Comparison of ENCODE assay signal across 8 cellular contexts in genomic region chr10:78972160-78972946, GRCh38.
DNase-seq lines count a peak whose midpoint lies in the region; ATAC-seq and TF ChIP-seq lines count a peak whose summit lies in the region.

No MANE protein-coding gene starts in this region.

- BruUV-seq in mammary epithelial cell (replicated peaks; lab: Mats Ljungman, UMichigan): no TSS peak

- H3K4me2 ChIP-seq in mammary epithelial cell (ENCODE audit: insufficient read depth, low read depth, low read length) (peak overlapping the region; percentile 92), smooth muscle cell (peak overlapping the region; percentile 92)

- DNase-seq in AG08396 (ENCODE audit: low spot score) (peak; percentile 89), mammary epithelial cell (peak; percentile 32), islet precursor cell (peak; percentile 95), smooth muscle cell (lab: John Stamatoyannopoulos, UW; ENCODE audit: unreplicated experiment) (peak; percentile 51), UCSD-AML1 (lab: John Stamatoyannopoulos, UW; ENCODE audit: unreplicated experiment) (no peak), GF-D8 (lab: John Stamatoyannopoulos, UW) (no peak)

- H3K9ac ChIP-seq in HUES64 (ENCODE audit: low read depth, low read length) (peak overlapping the region; percentile 48; the same call in 1 of the 2 replicates), mammary epithelial cell (ENCODE audit: insufficient read depth, low read length) (no peak overlapping the region), smooth muscle cell (ENCODE audit: low read depth) (peak overlapping the region; percentile 97)

- H3K27ac ChIP-seq in HUES64 (ENCODE audit: low read depth, low read length) (peak overlapping the region; percentile 84), mammary epithelial cell (ENCODE audit: insufficient read depth, low read depth, low read length) (peak overlapping the region; percentile 79), smooth muscle cell (ENCODE audit: low read depth) (peak overlapping the region; percentile 100)

- H3K9me3 ChIP-seq in HUES64 (ENCODE audit: insufficient read depth, low read depth, low read length): no peaks in the 10 kb centered on the region
- H3K9me3 ChIP-seq in mammary epithelial cell (replicated peaks; ENCODE audit: insufficient read depth, low read length): no peaks in the 10 kb centered on the region
- no peaks in the 10 kb centered on the region for H3K9me3 ChIP-seq in smooth muscle cell (replicated peaks; ENCODE audit: low read depth)

- H4K20me1 ChIP-seq in mammary epithelial cell (ENCODE audit: insufficient read depth, low read length): no peaks in the 10 kb centered on the region
- H4K20me1 ChIP-seq in smooth muscle cell (ENCODE audit: low read depth): no peaks in the 10 kb centered on the region

- H3K79me2 ChIP-seq in mammary epithelial cell (ENCODE audit: insufficient read depth, low read length): no peaks in the 10 kb centered on the region
- H3K79me2 ChIP-seq in smooth muscle cell (ENCODE audit: low read depth): no peaks in the 10 kb centered on the region

- H3K36me3 ChIP-seq in HUES64 (ENCODE audit: insufficient read depth, low read length) (no peaks in the 10 kb centered on the region), mammary epithelial cell (ENCODE audit: insufficient read depth, low read length) (no peaks in the 10 kb centered on the region), smooth muscle cell (ENCODE audit: low read depth) (no peaks in the 10 kb centered on the region)

- intact Hi-C loops in mammary epithelial cell (cut with micrococcal nuclease): loop anchor here (5.0 kb wide), 2 partner anchors 225 to 925 kb away; no protein-coding TSS in a partner anchor

- dilution Hi-C loops in mammary epithelial cell (cut with HindIII; ENCODE audit: low sequenced_read_pairs): no loop called here

- peak overlapping the region; percentile 85 for H2AFZ ChIP-seq in mammary epithelial cell (ENCODE audit: low read depth, low read length)
- H2AFZ ChIP-seq in smooth muscle cell (ENCODE audit: low read depth): no peak overlapping the region

- H3K27me3 ChIP-seq in HUES64 (ENCODE audit: insufficient read depth, low read length) (no peaks in the 10 kb centered on the region), mammary epithelial cell (ENCODE audit: insufficient read depth, low read length) (no peaks in the 10 kb centered on the region), smooth muscle cell (ENCODE audit: low read depth) (no peaks in the 10 kb centered on the region)

- 0 out of 2 replicates have a peak overlapping the region, but pooled peaks have one; percentile 50 for H3K4me3 ChIP-seq in HUES64 (ENCODE audit: low read length)
- H3K4me3 ChIP-seq in mammary epithelial cell (replicated peaks in 1 of 3; ENCODE audit: insufficient read depth in 1 of 3, low read depth in 2 of 3, low read length in 3 of 3): no peak overlapping the region
- no peak overlapping the region for H3K4me3 ChIP-seq in smooth muscle cell

- no peak for ATAC-seq in HG03521 (IDR thresholded peaks at IDR 0.05; ENCODE audit: unreplicated experiment)

- 47% methylated on average over 11 of the region's 11 CpGs for WGBS in HUES64
- WGBS in mammary epithelial cell (ENCODE audit: low coverage, missing lambda C conversion rate): 46% methylated on average over 9 of the region's 11 CpGs
- WGBS in smooth muscle cell (ENCODE audit: low lambda C conversion rate): 20% methylated on average over 11 of the region's 11 CpGs

- CTCF ChIA-PET in mammary epithelial cell (lab: Charles Lee; ENCODE audit: low non-redundant PET): no interaction called here

- in situ Hi-C loops in mammary epithelial cell (cut with MboI; ENCODE audit: low sequenced_read_pairs in 2 of 2): no loop called here

- H3K4me1 ChIP-seq in HUES64 (ENCODE audit: insufficient read depth, low read length): peaks cover 30% of the 10 kb centered on the region
- peaks cover 32% of the 10 kb centered on the region for H3K4me1 ChIP-seq in mammary epithelial cell (ENCODE audit: insufficient read depth, low read length)
- H3K4me1 ChIP-seq in smooth muscle cell (ENCODE audit: low read depth): peaks cover 16% of the 10 kb centered on the region

- TF ChIP-seq CTCF in mammary epithelial cell (conservative IDR thresholded peaks at IDR 0.05 in 1 of 2, IDR thresholded peaks at IDR 0.05 in 1 of 2; ENCODE audit: extremely low read depth in 1 of 2, insufficient read depth in 1 of 2, low read depth in 1 of 2, low read length in 2 of 2) (no peak), smooth muscle cell (IDR thresholded peaks at IDR 0.05; ENCODE audit: borderline replicate concordance, insufficient read depth, poor library complexity, severe bottlenecking) (no peak)

- H3F3A ChIP-seq in smooth muscle cell (ENCODE audit: low read depth): no peaks in the 10 kb centered on the region

Comparison
In these comparisons a context has a peak if more than half of its experiments do, and no peak if none do; other contexts are left out.
1. DNase-seq: peak in AG08396 (single experiment), mammary epithelial cell (single experiment), islet precursor cell (single experiment) and smooth muscle cell (single experiment); none in UCSD-AML1 (single experiment) and GF-D8 (single experiment).
2. Peak in every context shown above with its lines, with median percentiles within 50 percentile points of each other: H3K27ac ChIP-seq.